ENCODE assay signal across 1 cellular context in the genomic region with DNA sequence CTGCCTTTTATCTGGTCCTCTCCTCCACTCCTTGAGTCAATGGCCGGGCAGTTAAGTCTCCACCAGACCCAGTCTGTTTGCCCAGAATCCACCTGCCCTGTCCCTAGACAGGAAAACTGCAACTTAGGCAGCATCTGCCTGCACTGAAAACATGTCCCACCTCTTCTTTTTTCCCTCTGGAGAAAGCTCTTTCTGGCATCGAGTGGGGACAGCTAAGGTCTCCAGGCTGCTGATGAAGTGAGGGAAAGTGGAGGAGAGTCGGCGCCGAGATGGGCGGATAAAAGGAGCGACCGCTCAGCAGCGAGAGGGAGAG.
TF ChIP-seq lines count a peak whose summit lies in the region.

No MANE protein-coding gene starts in this region.

TF ChIP-seq in neural cell, 6 proteins besides CTCF, POLR2A, EP300 and RAD21 (continued from another document):
- TF ChIP-seq, protein P1, sequence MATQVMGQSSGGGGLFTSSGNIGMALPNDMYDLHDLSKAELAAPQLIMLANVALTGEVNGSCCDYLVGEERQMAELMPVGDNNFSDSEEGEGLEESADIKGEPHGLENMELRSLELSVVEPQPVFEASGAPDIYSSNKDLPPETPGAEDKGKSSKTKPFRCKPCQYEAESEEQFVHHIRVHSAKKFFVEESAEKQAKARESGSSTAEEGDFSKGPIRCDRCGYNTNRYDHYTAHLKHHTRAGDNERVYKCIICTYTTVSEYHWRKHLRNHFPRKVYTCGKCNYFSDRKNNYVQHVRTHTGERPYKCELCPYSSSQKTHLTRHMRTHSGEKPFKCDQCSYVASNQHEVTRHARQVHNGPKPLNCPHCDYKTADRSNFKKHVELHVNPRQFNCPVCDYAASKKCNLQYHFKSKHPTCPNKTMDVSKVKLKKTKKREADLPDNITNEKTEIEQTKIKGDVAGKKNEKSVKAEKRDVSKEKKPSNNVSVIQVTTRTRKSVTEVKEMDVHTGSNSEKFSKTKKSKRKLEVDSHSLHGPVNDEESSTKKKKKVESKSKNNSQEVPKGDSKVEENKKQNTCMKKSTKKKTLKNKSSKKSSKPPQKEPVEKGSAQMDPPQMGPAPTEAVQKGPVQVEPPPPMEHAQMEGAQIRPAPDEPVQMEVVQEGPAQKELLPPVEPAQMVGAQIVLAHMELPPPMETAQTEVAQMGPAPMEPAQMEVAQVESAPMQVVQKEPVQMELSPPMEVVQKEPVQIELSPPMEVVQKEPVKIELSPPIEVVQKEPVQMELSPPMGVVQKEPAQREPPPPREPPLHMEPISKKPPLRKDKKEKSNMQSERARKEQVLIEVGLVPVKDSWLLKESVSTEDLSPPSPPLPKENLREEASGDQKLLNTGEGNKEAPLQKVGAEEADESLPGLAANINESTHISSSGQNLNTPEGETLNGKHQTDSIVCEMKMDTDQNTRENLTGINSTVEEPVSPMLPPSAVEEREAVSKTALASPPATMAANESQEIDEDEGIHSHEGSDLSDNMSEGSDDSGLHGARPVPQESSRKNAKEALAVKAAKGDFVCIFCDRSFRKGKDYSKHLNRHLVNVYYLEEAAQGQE (IDR thresholded peaks at IDR 0.05; ENCODE audit: borderline replicate concordance), result no peak
- TF ChIP-seq TAF1 (IDR thresholded peaks at IDR 0.05; ENCODE audit: low read depth) (no peak), MXI1 (conservative IDR thresholded peaks at IDR 0.05; ENCODE audit: poor library complexity, severe bottlenecking) (no peak)
